ENCODE assay signal across 1 cellular context in the genomic region with DNA sequence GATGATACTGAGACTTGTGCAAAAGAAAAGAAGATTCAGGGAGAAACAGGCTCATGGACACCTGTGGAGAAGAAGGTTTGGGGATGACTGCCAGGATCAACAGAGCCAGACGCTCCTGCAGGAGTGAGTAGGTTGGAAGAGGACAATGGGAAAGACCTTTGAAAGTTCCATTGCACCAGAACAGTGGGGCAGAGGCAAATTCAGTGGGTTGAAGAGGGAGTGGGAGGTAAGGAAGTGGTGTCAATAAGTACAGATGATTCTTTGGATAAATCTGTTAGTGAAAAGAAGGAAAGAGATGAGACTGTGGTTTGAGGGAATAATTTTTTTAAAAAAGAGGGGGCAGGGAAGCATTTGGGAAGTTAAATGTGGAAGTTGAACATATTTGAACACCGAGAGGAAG.
TF ChIP-seq lines count a peak whose summit lies in the region.

No MANE protein-coding gene starts in this region.

TF ChIP-seq in IMR-90, 13 proteins besides CTCF, POLR2A, EP300 and RAD21 (continued from another document):
- TF ChIP-seq SMC3 (IDR thresholded peaks at IDR 0.05; ENCODE audit: low read depth, low read length), result no peak
- TF ChIP-seq MAZ (IDR thresholded peaks at IDR 0.05; ENCODE audit: borderline replicate concordance, low read depth, low read length), result no peak
- TF ChIP-seq NFE2L2 (IDR thresholded peaks at IDR 0.05; ENCODE audit: low read depth, low read length), result no peak
- TF ChIP-seq RCOR1 (IDR thresholded peaks at IDR 0.05; ENCODE audit: insufficient replicate concordance, low read length), result no peak
- no peak for TF ChIP-seq RFX5 (IDR thresholded peaks at IDR 0.05; ENCODE audit: low read depth, low read length)
- TF ChIP-seq MXI1 (IDR thresholded peaks at IDR 0.05; ENCODE audit: borderline replicate concordance, low read depth, low read length), result no peak
- no peak for TF ChIP-seq BHLHE40 (IDR thresholded peaks at IDR 0.05; ENCODE audit: low read depth, low read length)
- TF ChIP-seq FOS (IDR thresholded peaks at IDR 0.05; ENCODE audit: low read depth, low read length), result no peak
- no peak for TF ChIP-seq CEBPB (IDR thresholded peaks at IDR 0.05; ENCODE audit: low read depth, low read length)
